ENCODE assay signal across 22 cellular contexts in genomic region chr5:169004551-169004950, GRCh38.
DNase-seq lines count a peak whose midpoint lies in the region; ATAC-seq and TF ChIP-seq lines count a peak whose summit lies in the region.
"Had no signal": no experiment of that assay in that cellular context is flagged by ENCODE, and none has a peak within 500 bp of the region (broad histone marks: within the 10 kb centered on the region; RNA-seq: fewer than 3 reads in every experiment).

No MANE protein-coding gene starts in this region.

- H3K27ac ChIP-seq in right cardiac atrium (ENCODE audit: low read length) (peak overlapping the region; percentile 19), esophagus muscularis mucosa (replicated peaks in 1 of 4) (peak overlapping the region in 3 of 4 donors; percentile 32 to 51 (median 41)), vagina (peak overlapping the region; percentile 49), upper lobe of left lung (peak overlapping the region in 1 of 4 donors; percentile 23)
- H3K27ac ChIP-seq: psoas muscle had no signal

- peaks cover 73% of the 10 kb centered on the region for H3K4me1 Mint-ChIP-seq in nephron progenitor cell

- H3K27ac Mint-ChIP-seq in nephron progenitor cell = peak overlapping the region; percentile 84
- H3K27ac Mint-ChIP-seq: natural killer cell treated with Interleukin-12 subunit alpha and Interleukin-12 subunit beta and Interleukin-15 and Interleukin-18, amount 100 ng/mL, for 72 hours had no signal

- H3K36me3 Mint-ChIP-seq in nephron progenitor cell (ENCODE audit: low read depth) = no peaks in the 10 kb centered on the region
- H3K36me3 Mint-ChIP-seq: natural killer cell treated with Interleukin-12 subunit alpha and Interleukin-12 subunit beta and Interleukin-15 and Interleukin-18, amount 100 ng/mL, for 72 hours had no signal

- intact Hi-C loops in right cardiac atrium (cut with DNase I) = loop anchor here in 1 of 4 donors (10.0 kb wide), 1 partner anchor 60 kb away; no protein-coding TSS in a partner anchor
- intact Hi-C loops in cardiac septum (cut with DNase I) = no loop called here
- intact Hi-C loops in esophagus muscularis mucosa (cut with DNase I) = loop anchor here (5.0 kb wide), 1 partner anchor 298 kb away; the partner anchor contains the start of gene SLIT3
- intact Hi-C loops in vagina (cut with DNase I) = no loop called here

- DNase-seq in right cardiac atrium (no peak), cardiac septum (ENCODE audit: low spot score) (no peak), esophagus muscularis mucosa (ENCODE audit: extremely low spot score) (no peak), nephron progenitor cell (no peak), vagina (ENCODE audit: extremely low spot score in 2 of 2) (no peak), upper lobe of left lung (no peak), NCI-H2029 (lab: John Stamatoyannopoulos, UW) (no peak)
- DNase-seq: activated naive CD4-positive, alpha-beta T cell treated with anti-CD3 and anti-CD28 coated beads, Interleukin-2, amount 50 U/mL, for 16 hours; activated T-cell treated with anti-CD3 and anti-CD28 coated beads, Interleukin-2, amount 50 U/mL, for 48 hours; COR-L47; dermis blood vessel endothelial cell; foreskin melanocyte; Kasumi-1; NCI-H1092; NCI-H2029 treated with DMSO at 0.1 percent for 48 hours; psoas muscle; RPMI8226; stimulated activated CD4-positive, alpha-beta T cell treated with anti-CD3 and anti-CD28 coated beads, Interleukin-4, amount 100 ng/mL, for 4 hours had no signal

- TF ChIP-seq POLR2A in esophagus muscularis mucosa (IDR thresholded peaks at IDR 0.05; ENCODE audit: low read depth) (no peak), vagina (IDR thresholded peaks at IDR 0.05) (no peak), upper lobe of left lung (IDR thresholded peaks at IDR 0.05) (no peak)

- H3K27me3 Mint-ChIP-seq in nephron progenitor cell (ENCODE audit: low read depth, poor library complexity) = peaks cover 13% of the 10 kb centered on the region

- no peak overlapping the region for H3K4me3 Mint-ChIP-seq in nephron progenitor cell
- H3K4me3 Mint-ChIP-seq: natural killer cell treated with Interleukin-12 subunit alpha and Interleukin-12 subunit beta and Interleukin-15 and Interleukin-18, amount 100 ng/mL, for 72 hours had no signal

- WGBS in right cardiac atrium = 53% methylated on average over 4 of the region's 4 CpGs
- 61% methylated on average over 4 of the region's 4 CpGs for WGBS in esophagus muscularis mucosa
- WGBS in upper lobe of left lung, 2 donors = 57 to 69% methylated on average over 4 of the region's 4 CpGs

- H3K36me3 ChIP-seq in esophagus muscularis mucosa (no peaks in the 10 kb centered on the region), vagina (no peaks in the 10 kb centered on the region), upper lobe of left lung (no peaks in the 10 kb centered on the region)
- H3K36me3 ChIP-seq: HAP-1, stomach had no signal

- no peaks in the 10 kb centered on the region for H3K9me3 ChIP-seq in right cardiac atrium (ENCODE audit: control insufficient read depth, low read length)
- no peaks in the 10 kb centered on the region for H3K9me3 ChIP-seq in esophagus muscularis mucosa
- no peaks in the 10 kb centered on the region for H3K9me3 ChIP-seq in vagina
- H3K9me3 ChIP-seq in upper lobe of left lung = no peaks in the 10 kb centered on the region
- H3K9me3 ChIP-seq: HAP-1, psoas muscle, stomach had no signal

- no peaks in the 10 kb centered on the region for H3K27me3 ChIP-seq in right cardiac atrium (ENCODE audit: control insufficient read depth, insufficient read depth)
- H3K27me3 ChIP-seq in esophagus muscularis mucosa = no peaks in the 10 kb centered on the region
- H3K27me3 ChIP-seq in vagina = no peaks in the 10 kb centered on the region
- H3K27me3 ChIP-seq in upper lobe of left lung = no peaks in the 10 kb centered on the region
- H3K27me3 ChIP-seq: stomach had no signal

- TF ChIP-seq CTCF in esophagus muscularis mucosa (IDR thresholded peaks at IDR 0.05) (no peak), nephron progenitor cell (IDR thresholded peaks at IDR 0.05) (no peak), vagina (IDR thresholded peaks at IDR 0.05) (no peak), upper lobe of left lung (IDR thresholded peaks at IDR 0.05) (no peak)

- H3K4me1 ChIP-seq in right cardiac atrium (ENCODE audit: control insufficient read depth, insufficient read depth, low read length) (peaks cover 4% of the 10 kb centered on the region), esophagus muscularis mucosa (peaks cover 5 to 50% (median 39%) of the 10 kb centered on the region in 4 donors), vagina (peaks cover 34% of the 10 kb centered on the region), upper lobe of left lung (no peaks in the 10 kb centered on the region)
- H3K4me1 ChIP-seq: psoas muscle had no signal

- ATAC-seq in right cardiac atrium (no peak), upper lobe of left lung (ENCODE audit: low FRiP score in 2 of 2) (no peak), GM18909 (IDR thresholded peaks at IDR 0.05; ENCODE audit: poor library complexity, unreplicated experiment) (no peak)
- ATAC-seq: natural killer cell treated with Interleukin-12 subunit alpha and Interleukin-12 subunit beta and Interleukin-15 and Interleukin-18, amount 100 ng/mL, for 72 hours; psoas muscle had no signal

- H3K4me3 ChIP-seq in right cardiac atrium (ENCODE audit: low read length) (no peak overlapping the region), esophagus muscularis mucosa (no peak overlapping the region), vagina (no peak overlapping the region), upper lobe of left lung (no peak overlapping the region)
- H3K4me3 ChIP-seq: HAP-1, psoas muscle, stomach had no signal

- no peak for TF ChIP-seq EP300 in esophagus muscularis mucosa (IDR thresholded peaks at IDR 0.05)
- no peak for TF ChIP-seq EP300 in upper lobe of left lung (IDR thresholded peaks at IDR 0.05)

- no peaks in the 10 kb centered on the region for H3K9me3 Mint-ChIP-seq in nephron progenitor cell
- H3K9me3 Mint-ChIP-seq: natural killer cell treated with Interleukin-12 subunit alpha and Interleukin-12 subunit beta and Interleukin-15 and Interleukin-18, amount 100 ng/mL, for 72 hours had no signal
